Comparison of ENCODE assay signal across 23 cellular contexts in the genomic region with DNA sequence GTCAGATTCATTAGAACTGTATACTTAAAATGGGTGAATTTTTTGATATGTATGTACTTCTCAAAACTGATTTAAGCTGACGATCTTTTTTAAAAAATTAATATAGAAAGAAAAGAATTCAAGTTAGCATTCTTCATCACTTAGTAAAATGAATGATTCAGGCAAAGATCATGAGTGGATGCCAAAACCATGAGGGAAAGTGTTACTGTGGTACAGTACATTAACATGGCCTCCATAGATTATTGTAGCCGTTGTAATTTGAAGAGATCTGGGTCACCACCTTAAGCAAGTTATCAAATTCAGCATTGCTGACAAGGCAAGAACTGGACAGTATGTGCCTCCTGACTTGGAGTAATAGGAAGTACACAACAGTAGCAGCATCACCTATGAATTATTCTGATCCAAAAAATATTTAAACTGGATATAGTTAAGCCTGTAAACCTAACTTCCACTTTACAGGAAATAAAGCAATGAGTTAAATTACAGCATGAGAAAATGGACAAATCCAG. TPM values are rescaled to one million over a fixed set of nuclear protein-coding genes. Genes with fewer than 3 reads are reported as not detected.
DNase-seq lines count a peak whose midpoint lies in the region; ATAC-seq, FAIRE-seq and TF ChIP-seq lines count a peak whose summit lies in the region.
"Had no signal": no experiment of that assay in that cellular context is flagged by ENCODE, and none has a peak within 500 bp of the region (broad histone marks: within the 10 kb centered on the region; RNA-seq: fewer than 3 reads in every experiment).

No MANE protein-coding gene starts in this region.

- no peaks in the 10 kb centered on the region for H3K9me1 ChIP-seq in K562 (ENCODE audit: control insufficient read depth, insufficient read depth, low read length)

- H4K8ac ChIP-seq in mesendoderm (ENCODE audit: low read depth, low read length): no peak overlapping the region

- H3K56ac ChIP-seq in mesendoderm (ENCODE audit: low read length): no peak overlapping the region

- CTCF ChIA-PET in CD4-positive, alpha-beta T cell (lab: Charles Lee): no interaction called here
- CTCF ChIA-PET in K562 (lab: Yijun Ruan, JAX; ENCODE audit: low intra/inter-chr PET ratio): no interaction called here

- H3K27me3 Mint-ChIP-seq in CD4-positive, alpha-beta T cell: no peaks in the 10 kb centered on the region
- H3K27me3 Mint-ChIP-seq: activated naive CD8-positive, alpha-beta T cell treated with anti-CD3 and anti-CD28 coated beads, Interleukin-2, amount 10 ng/mL, durations not matched to agents 7 days and 5 days; dendritic cell treated with granulocyte-macrophage colony-stimulating factor and Interleukin-4, amounts not matched to agents 40 ng/mL and 50 ng/mL, for 4 days; natural killer cell treated with Interleukin-12 subunit alpha and Interleukin-12 subunit beta and Interleukin-15 and Interleukin-18, amount 100 ng/mL, for 72 hours; stimulated activated memory B cell treated with anti-CD40 and anti-IgM and Interleukin-4, amounts not matched to agents 10 μg/mL and 1 μg/mL and 100 μg/mL, for 72 hours had no signal

- H2BK15ac ChIP-seq in mesendoderm (replicated peaks; ENCODE audit: low read depth): no peak overlapping the region

- H3K4me3 ChIP-seq in K562 (no peak overlapping the region), foreskin fibroblast (ENCODE audit: low read depth in 1 of 2, low read length in 2 of 2) (no peak overlapping the region), mesendoderm (ENCODE audit: low read length) (no peak overlapping the region)
- H3K4me3 ChIP-seq: breast epithelium, thoracic aorta had no signal

- no peak overlapping the region for H2AK5ac ChIP-seq in mesendoderm (ENCODE audit: low read length)

- H4K5ac ChIP-seq in mesendoderm (ENCODE audit: low read length): no peak overlapping the region

- H3K23ac ChIP-seq in mesendoderm (ENCODE audit: low read length): no peak overlapping the region

- no peaks in the 10 kb centered on the region for H3K36me3 Mint-ChIP-seq in CD4-positive, alpha-beta T cell (ENCODE audit: low read depth)
- H3K36me3 Mint-ChIP-seq: activated naive CD8-positive, alpha-beta T cell treated with anti-CD3 and anti-CD28 coated beads, Interleukin-2, amount 10 ng/mL, durations not matched to agents 7 days and 5 days; CD8-positive, alpha-beta T cell; mesothelial cell of epicardium; natural killer cell treated with Interleukin-12 subunit alpha and Interleukin-12 subunit beta and Interleukin-15 and Interleukin-18, amount 100 ng/mL, for 72 hours; stimulated activated memory B cell treated with anti-CD40 and anti-IgM and Interleukin-4, amounts not matched to agents 10 μg/mL and 1 μg/mL and 100 μg/mL, for 72 hours had no signal

- H3K27ac ChIP-seq in CD4-positive, alpha-beta T cell (ENCODE audit: low read depth, low read length): no peak overlapping the region
- H3K27ac ChIP-seq in K562 (ENCODE audit: extremely low read depth, low read depth, low read length): no peak overlapping the region
- H3K27ac ChIP-seq in mesendoderm (ENCODE audit: low read depth, low read length): no peak overlapping the region
- H3K27ac ChIP-seq: breast epithelium, thoracic aorta had no signal

- H3K4me1 ChIP-seq in K562 (replicated peaks in 1 of 2; ENCODE audit: control insufficient read depth in 2 of 2, insufficient read depth in 2 of 2, low read length in 2 of 2): no peaks in the 10 kb centered on the region
- no peaks in the 10 kb centered on the region for H3K4me1 ChIP-seq in mesendoderm (ENCODE audit: control insufficient read depth, low read depth, low read length)
- H3K4me1 ChIP-seq: breast epithelium had no signal

- ATAC-seq in CD4-positive, alpha-beta T cell (ENCODE audit: poor library complexity): no peak
- ATAC-seq in K562 (no peak), left ventricle myocardium superior (no peak), HG03025 (IDR thresholded peaks at IDR 0.05; ENCODE audit: low FRiP score, unreplicated experiment) (no peak)
- ATAC-seq: CD8-positive, alpha-beta T cell; natural killer cell treated with Interleukin-12 subunit alpha and Interleukin-12 subunit beta and Interleukin-15 and Interleukin-18, amount 100 ng/mL, for 72 hours; stimulated activated memory B cell treated with anti-CD40 and anti-IgM and Interleukin-4, amounts not matched to agents 10 μg/mL and 1 μg/mL and 100 μg/mL, for 72 hours had no signal

- no peaks in the 10 kb centered on the region for H4K20me1 ChIP-seq in K562 (replicated peaks; ENCODE audit: control insufficient read depth, insufficient read depth, low read length)

- H3K79me2 ChIP-seq in K562 (ENCODE audit: control insufficient read depth, insufficient read depth, low read length): 0 out of 3 replicates have a peak, but pooled peaks cover 4% of the 10 kb centered on the region
- peaks cover 3% of the 10 kb centered on the region for H3K79me2 ChIP-seq in mesendoderm (ENCODE audit: control insufficient read depth, insufficient read depth, low read length)

- no peaks in the 10 kb centered on the region for H3K9me3 Mint-ChIP-seq in CD4-positive, alpha-beta T cell
- H3K9me3 Mint-ChIP-seq: activated naive CD8-positive, alpha-beta T cell treated with anti-CD3 and anti-CD28 coated beads, Interleukin-2, amount 10 ng/mL, durations not matched to agents 7 days and 5 days; CD8-positive, alpha-beta T cell; dendritic cell treated with granulocyte-macrophage colony-stimulating factor and Interleukin-4, amounts not matched to agents 40 ng/mL and 50 ng/mL, for 4 days; mesothelial cell of epicardium; natural killer cell treated with Interleukin-12 subunit alpha and Interleukin-12 subunit beta and Interleukin-15 and Interleukin-18, amount 100 ng/mL, for 72 hours; stimulated activated memory B cell treated with anti-CD40 and anti-IgM and Interleukin-4, amounts not matched to agents 10 μg/mL and 1 μg/mL and 100 μg/mL, for 72 hours had no signal

- no peak overlapping the region for H3K18ac ChIP-seq in mesendoderm (ENCODE audit: low read length)

- peaks cover 2% of the 10 kb centered on the region for H3K79me1 ChIP-seq in mesendoderm (ENCODE audit: low read length)

- no peak overlapping the region for H3K4ac ChIP-seq in mesendoderm (ENCODE audit: low read depth, low read length)

- no peak for TF ChIP-seq EP300 in K562 (IDR thresholded peaks at IDR 0.05; ENCODE audit: low read length)

- peak overlapping the region; percentile 1 for H3K27ac Mint-ChIP-seq in CD4-positive, alpha-beta T cell
- H3K27ac Mint-ChIP-seq: activated naive CD8-positive, alpha-beta T cell treated with anti-CD3 and anti-CD28 coated beads, Interleukin-2, amount 10 ng/mL, durations not matched to agents 7 days and 5 days; CD8-positive, alpha-beta T cell; dendritic cell treated with granulocyte-macrophage colony-stimulating factor and Interleukin-4, amounts not matched to agents 40 ng/mL and 50 ng/mL, for 4 days; mesothelial cell of epicardium; natural killer cell treated with Interleukin-12 subunit alpha and Interleukin-12 subunit beta and Interleukin-15 and Interleukin-18, amount 100 ng/mL, for 72 hours; stimulated activated memory B cell treated with anti-CD40 and anti-IgM and Interleukin-4, amounts not matched to agents 10 μg/mL and 1 μg/mL and 100 μg/mL, for 72 hours had no signal

- no peak for DNase-seq in CD4-positive, alpha-beta T cell
- DNase-seq in NCI-H226 (peak; percentile 20), K562 (ENCODE audit: extremely low read depth in 1 of 4, low spot score in 3 of 4) (no peak), foreskin fibroblast (peak; percentile 41 to 73), NAMALWA (ENCODE audit: low spot score) (no peak), left ventricle myocardium superior (no peak), mesendoderm (no peak)
- DNase-seq: activated CD4-positive, alpha-beta T cell treated with anti-CD3 and anti-CD28 coated beads for 48 hours; activated naive CD8-positive, alpha-beta T cell treated with anti-CD3 and anti-CD28 coated beads, Interleukin-2, amount 10 ng/mL, durations not matched to agents 7 days and 5 days; CD8-positive, alpha-beta T cell; DMS153; NCI-H146; NCI-H2171 treated with DMSO at 0.1 percent for 48 hours; NCI-H69; Right ventricle myocardium superior had no signal

- no peaks in the 10 kb centered on the region for H3K27me3 ChIP-seq in CD4-positive, alpha-beta T cell (ENCODE audit: control insufficient read depth, insufficient read depth, low read length)
- H3K27me3 ChIP-seq in K562 (ENCODE audit: control insufficient read depth in 2 of 2, insufficient read depth in 2 of 2, low read length in 2 of 2) (no peaks in the 10 kb centered on the region), mesendoderm (ENCODE audit: insufficient read depth, low read length, poor library complexity) (no peaks in the 10 kb centered on the region)
- H3K27me3 ChIP-seq: breast epithelium had no signal

- POLR2A ChIA-PET in CD4-positive, alpha-beta T cell (lab: Charles Lee): no interaction called here
- POLR2A ChIA-PET in K562 (lab: Yijun Ruan, JAX): no interaction called here

- H2AFZ ChIP-seq in K562 (ENCODE audit: low read depth, low read length): no peak overlapping the region

- 42% methylated on average over 2 of the region's 2 CpGs for WGBS in K562 (ENCODE audit: insufficient coverage, low coverage, missing lambda C conversion rate)
- WGBS in mesendoderm (ENCODE audit: extremely low coverage, insufficient coverage, low lambda C conversion rate): no CpG with 5 or more reads among the region's 2 CpGs

- no peak overlapping the region for H3K9ac ChIP-seq in K562 (ENCODE audit: insufficient read depth in 1 of 2, low read depth in 2 of 2, low read length in 2 of 2)
- H3K9ac ChIP-seq in mesendoderm (ENCODE audit: low read length): no peak overlapping the region

- no peak overlapping the region for H2BK120ac ChIP-seq in mesendoderm (ENCODE audit: low read depth, low read length)

- no peak for TF ChIP-seq POLR2A in K562 (conservative IDR thresholded peaks at IDR 0.05)

- peaks cover 31% of the 10 kb centered on the region for H3K4me1 Mint-ChIP-seq in CD4-positive, alpha-beta T cell (ENCODE audit: low read depth)

- no TSS peak for BruUV-seq in K562 (replicated peaks; lab: Mats Ljungman, UMichigan)

- no peak for FAIRE-seq in K562 (lab: Jason Lieb, UNC)
- FAIRE-seq: TTC549 had no signal

- H3K4me2 ChIP-seq in K562 (ENCODE audit: insufficient read depth, low read length): no peak overlapping the region
- no peak overlapping the region for H3K4me2 ChIP-seq in mesendoderm (ENCODE audit: low read length)

- H3K36me3 ChIP-seq in K562 (ENCODE audit: control insufficient read depth, insufficient read depth, low read length) (no peaks in the 10 kb centered on the region), mesendoderm (ENCODE audit: control insufficient read depth, insufficient read depth, low read length) (no peaks in the 10 kb centered on the region)
- H3K36me3 ChIP-seq: breast epithelium, thoracic aorta had no signal

- in situ Hi-C loops in K562 (cut with MboI): no loop called here

- H3K9me3 ChIP-seq in CD4-positive, alpha-beta T cell (ENCODE audit: control insufficient read depth, low read length): no peaks in the 10 kb centered on the region
- no peaks in the 10 kb centered on the region for H3K9me3 ChIP-seq in K562 (replicated peaks; ENCODE audit: control insufficient read depth, insufficient read depth, low read depth, low read length)
- H3K9me3 ChIP-seq: breast epithelium, thoracic aorta had no signal

- TF ChIP-seq CTCF in CD4-positive, alpha-beta T cell (IDR thresholded peaks at IDR 0.05): no peak
- TF ChIP-seq CTCF in K562 (IDR thresholded peaks at IDR 0.05 in 2 of 3, conservative IDR thresholded peaks at IDR 0.05 in 1 of 3; ENCODE audit: insufficient read depth in 2 of 3, low read depth in 1 of 3, low read length in 3 of 3) (no peak), foreskin fibroblast (IDR thresholded peaks at IDR 0.05; ENCODE audit: low read depth, low read length) (no peak)

- no peak overlapping the region for H3K4me3 Mint-ChIP-seq in CD4-positive, alpha-beta T cell
- H3K4me3 Mint-ChIP-seq: activated naive CD8-positive, alpha-beta T cell treated with anti-CD3 and anti-CD28 coated beads, Interleukin-2, amount 10 ng/mL, durations not matched to agents 7 days and 5 days; CD8-positive, alpha-beta T cell; dendritic cell treated with granulocyte-macrophage colony-stimulating factor and Interleukin-4, amounts not matched to agents 40 ng/mL and 50 ng/mL, for 4 days; mesothelial cell of epicardium; natural killer cell treated with Interleukin-12 subunit alpha and Interleukin-12 subunit beta and Interleukin-15 and Interleukin-18, amount 100 ng/mL, for 72 hours; stimulated activated memory B cell treated with anti-CD40 and anti-IgM and Interleukin-4, amounts not matched to agents 10 μg/mL and 1 μg/mL and 100 μg/mL, for 72 hours had no signal

- H2BK5ac ChIP-seq in mesendoderm (ENCODE audit: low read length): no peak overlapping the region

- no peak for TF ChIP-seq RAD21 in K562 (CRISPR knock-in tag; conservative IDR thresholded peaks at IDR 0.05 in 1 of 2, IDR thresholded peaks at IDR 0.05 in 1 of 2)

- intact Hi-C loops in CD4-positive, alpha-beta T cell (cut with DNase I, micrococcal nuclease): no loop called here
- intact Hi-C loops in K562 (cut with micrococcal nuclease) (no loop called here), left ventricle myocardium superior (cut with micrococcal nuclease) (no loop called here)

RNA-seq across cellular contexts. Expression of gene C9orf85, which starts 29.7 kb away (rescaled TPM):
- 1 to 10 TPM; 3.4 to 3.5 TPM for total RNA-seq in CD4-positive, alpha-beta T cell
- total RNA-seq in K562 (2011; cell fraction: chromatin; rRNA removed; ENCODE audit: low replicate concordance): 4.8 and 9.7 TPM in 2 replicates
- 2.9 and 4.0 TPM in 2 replicates for total RNA-seq in K562 (2011; cell fraction: nucleolus; rRNA removed)
- 5.4 and 8.1 TPM in 2 replicates for total RNA-seq in K562 (2011; cell fraction: nucleoplasm; rRNA removed)
- total RNA-seq in K562 (2014; rRNA removed) (6.9 and 11.8 TPM in 2 replicates), K562 (2014; rRNA removed; fragmentation: Illumina TruSeq; extraction: Trizol) (14.5 and 16.2 TPM in 2 replicates), K562 (2015; rRNA removed; fragmentation: Illumina TruSeq; extraction: Trizol) (15.8 and 15.9 TPM in 2 replicates), K562 (2021) (6.7 TPM in 2 replicates), left ventricle myocardium superior (7.3 TPM)
- polyA plus RNA-seq in K562 (2011; rRNA removed) (8.0 and 9.5 TPM in 2 replicates), K562 (2014; fragmentation: Illumina TruSeq; extraction: Trizol) (12.7 and 17.6 TPM in 2 replicates), K562 (2014; fragmentation: Nextera tagmentation; extraction: Ambion mirVana) (10 to 100 TPM; 11.9 to 14.6 TPM), K562 (2014; rRNA removed) (13.0 and 15.1 TPM in 2 replicates)
- 4.1 and 8.2 TPM in 2 replicates for polyA plus RNA-seq in K562 (2011; cell fraction: cytosol; rRNA removed)
- 1.6 and 2.3 TPM in 2 replicates for polyA plus RNA-seq in K562 (2011; cell fraction: nucleus; rRNA removed)
- polyA plus RNA-seq in K562 (2012): 10.0 and 10.5 TPM in 2 replicates
- polyA minus RNA-seq in K562 (2011; rRNA and poly(A)+ RNA removed): 4.1 and 6.7 TPM in 2 replicates
- polyA minus RNA-seq in K562 (2011; cell fraction: cytosol; rRNA and poly(A)+ RNA removed): 3.6 and 7.0 TPM in 2 replicates
- 3.1 and 4.9 TPM in 2 replicates for polyA minus RNA-seq in K562 (2011; cell fraction: nucleus; rRNA and poly(A)+ RNA removed)
- polyA plus RNA-seq in mesendoderm (2013, experiment 1 of 2): 20.8 TPM
- polyA plus RNA-seq in mesendoderm (2013, experiment 2 of 2): 20.0 TPM

RNA-seq across cellular contexts. Expression of gene ABHD17B, which starts 30.1 kb away (rescaled TPM):
- total RNA-seq in CD4-positive, alpha-beta T cell: 10 to 100 TPM; 17.9 to 19.1 TPM
- 9.9 and 14.4 TPM in 2 replicates for total RNA-seq in K562 (2011; cell fraction: chromatin; rRNA removed; ENCODE audit: low replicate concordance)
- 4.2 and 5.1 TPM in 2 replicates for total RNA-seq in K562 (2011; cell fraction: nucleolus; rRNA removed)
- total RNA-seq in K562 (2011; cell fraction: nucleoplasm; rRNA removed): 6.3 and 9.3 TPM in 2 replicates
- total RNA-seq in K562 (2014; rRNA removed) (7.6 and 10.1 TPM in 2 replicates), K562 (2014; rRNA removed; fragmentation: Illumina TruSeq; extraction: Trizol) (13.4 and 13.9 TPM in 2 replicates), K562 (2015; rRNA removed; fragmentation: Illumina TruSeq; extraction: Trizol) (13.2 and 13.5 TPM in 2 replicates), K562 (2021) (11.9 and 14.2 TPM in 2 replicates), left ventricle myocardium superior (11.3 TPM)
- polyA plus RNA-seq in K562 (2011; rRNA removed) (12.1 and 12.8 TPM in 2 replicates), K562 (2014; fragmentation: Illumina TruSeq; extraction: Trizol) (7.8 and 8.6 TPM in 2 replicates), K562 (2014; fragmentation: Nextera tagmentation; extraction: Ambion mirVana) (1 to 10 TPM; 1.9 to 3.3 TPM), K562 (2014; rRNA removed) (8.8 and 10.4 TPM in 2 replicates)
- 6.6 and 10.2 TPM in 2 replicates for polyA plus RNA-seq in K562 (2011; cell fraction: cytosol; rRNA removed)
- 3.5 and 5.6 TPM in 2 replicates for polyA plus RNA-seq in K562 (2011; cell fraction: nucleus; rRNA removed)
- polyA plus RNA-seq in K562 (2012): 6.1 and 7.0 TPM in 2 replicates
- 31.1 and 36.0 TPM in 2 replicates for polyA minus RNA-seq in K562 (2011; rRNA and poly(A)+ RNA removed)
- 8.7 and 10.4 TPM in 2 replicates for polyA minus RNA-seq in K562 (2011; cell fraction: cytosol; rRNA and poly(A)+ RNA removed)
- polyA minus RNA-seq in K562 (2011; cell fraction: nucleus; rRNA and poly(A)+ RNA removed): 5.1 and 7.8 TPM in 2 replicates
- polyA plus RNA-seq in mesendoderm (2013, experiment 1 of 2): 52.9 TPM
- polyA plus RNA-seq in mesendoderm (2013, experiment 2 of 2): 53.1 TPM

Comparison
In these comparisons a context has a peak if more than half of its experiments do, and no peak if none do; other contexts are left out.
1. DNase-seq: peak in NCI-H226 (single experiment) and foreskin fibroblast (2 of 2); none in CD4-positive, alpha-beta T cell (0 of 10), K562 (0 of 4), NAMALWA (single experiment), left ventricle myocardium superior (single experiment) and mesendoderm (single experiment).